Comparison of ENCODE assay signal across 30 cellular contexts in the genomic region with DNA sequence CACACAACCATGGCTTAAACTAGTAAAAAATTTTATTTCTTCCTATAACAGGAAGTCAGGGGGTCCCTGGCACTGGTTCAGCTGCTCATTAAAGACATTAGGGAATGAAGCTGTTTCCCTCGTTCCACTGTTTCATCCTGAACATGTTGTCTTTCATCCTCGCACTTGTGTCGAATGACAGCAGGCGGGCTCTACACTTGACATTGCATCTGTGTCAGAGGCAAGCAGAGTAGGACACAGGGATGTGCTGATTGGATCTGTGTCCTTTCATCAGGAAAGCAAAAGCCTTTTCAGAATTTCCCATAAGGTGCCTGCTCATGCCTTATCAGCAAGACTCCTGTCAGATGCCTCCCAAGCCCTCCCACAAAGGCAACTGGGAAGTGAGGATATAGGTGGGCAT. TPM values are rescaled to one million over a fixed set of nuclear protein-coding genes. Genes with fewer than 3 reads are reported as not detected.
"Had no signal": no experiment of that assay in that cellular context is flagged by ENCODE, and none has a peak within 500 bp of the region (broad histone marks: within the 10 kb centered on the region; RNA-seq: fewer than 3 reads in every experiment).

No MANE protein-coding gene starts in this region.

- ATAC-seq: effector memory CD8-positive, alpha-beta T cell; left lung; lower lobe of right lung; natural killer cell; sciatic nerve; stimulated activated naive CD8-positive, alpha-beta T cell treated with anti-CD3 and anti-CD28 coated beads, Interleukin-15, amount 100 ng/mL, for 72 hours had no signal

- H3K27me3 ChIP-seq: esophagus squamous epithelium, heart right ventricle, left lung, neutrophil, suprapubic skin, thyroid gland, vagina had no signal

- H3K36me3 ChIP-seq: esophagus squamous epithelium, heart right ventricle, left lung, lower lobe of right lung, neutrophil, suprapubic skin, thyroid gland, vagina had no signal

- H3K4me3 ChIP-seq: esophagus squamous epithelium, heart right ventricle, left lung, lower lobe of right lung, smooth muscle cell, suprapubic skin, thyroid gland, vagina had no signal

- H3K27ac ChIP-seq: esophagus squamous epithelium, heart right ventricle, left lung, lower lobe of right lung, neutrophil, parathyroid adenoma, suprapubic skin, thyroid gland had no signal

- DNase-seq: cortex of kidney; effector memory CD8-positive, alpha-beta T cell; erythroblast; esophagus squamous epithelium; foreskin melanocyte; glutamatergic neuron; heart right ventricle; hippocampal formation; left cardiac atrium; left lung; lower lobe of right lung; natural killer cell; stimulated activated CD4-positive, alpha-beta T cell treated with anti-CD3 and anti-CD28 coated beads, Interleukin-12 subunit alpha, Interleukin-12 subunit beta, amount 100 ng/mL, for 4 hours; stimulated activated CD4-positive, alpha-beta T cell treated with anti-CD3 and anti-CD28 coated beads, Interleukin-1b, Interleukin-23, amount 100 ng/mL, for 48 hours; stimulated activated CD4-positive, alpha-beta T cell treated with anti-CD3 and anti-CD28 coated beads, Interleukin-4, amount 100 ng/mL, for 1 hour; stimulated activated CD8-positive, alpha-beta memory T cell treated with anti-CD3 and anti-CD28 coated beads, Interleukin-4, amount 100 ng/mL, for 48 hours; stimulated activated naive CD4-positive, alpha-beta T cell; stimulated activated naive CD8-positive, alpha-beta T cell treated with anti-CD3 and anti-CD28 coated beads, Interleukin-15, amount 100 ng/mL, for 72 hours; thyroid gland; trophoblast cell had no signal

- H3K9me3 ChIP-seq: esophagus squamous epithelium, heart right ventricle, left lung, lower lobe of right lung, neutrophil, suprapubic skin, thyroid gland, vagina had no signal

RNA-seq across cellular contexts. Expression of a gene that starts 22.8 kb away (rescaled TPM):
- total RNA-seq: dermis microvascular lymphatic vessel endothelial cell, kidney epithelial cell, natural killer cell, progenitor cell of endocrine pancreas had no signal
- polyA plus RNA-seq: neural cell had no signal
